Comparison of ENCODE assay signal across 9 cellular contexts in the genomic region with DNA sequence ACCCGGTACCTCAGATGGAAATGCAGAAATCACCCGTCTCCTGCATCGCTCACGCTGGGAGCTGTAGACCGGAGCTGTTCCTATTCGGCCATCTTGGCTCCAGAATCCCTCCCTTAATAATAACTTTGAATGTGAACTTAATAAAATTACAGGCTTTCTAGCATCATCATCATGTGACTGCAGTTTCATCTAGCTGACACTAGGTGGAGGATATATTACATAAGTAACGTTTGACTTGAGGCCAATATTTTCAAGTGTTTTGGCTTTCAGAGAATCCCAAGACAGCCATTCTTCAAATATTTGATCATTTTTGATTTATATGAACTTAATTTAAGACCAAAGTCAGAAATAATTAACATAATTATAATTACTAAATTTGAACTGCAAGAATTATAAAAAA.
DNase-seq lines count a peak whose midpoint lies in the region; ATAC-seq and TF ChIP-seq lines count a peak whose summit lies in the region.
"Had no signal": no experiment of that assay in that cellular context is flagged by ENCODE, and none has a peak within 500 bp of the region (broad histone marks: within the 10 kb centered on the region; RNA-seq: fewer than 3 reads in every experiment).

No MANE protein-coding gene starts in this region.

- H3K27me3 ChIP-seq in OCI-LY3 (ENCODE audit: low read depth, low read length) (no peaks in the 10 kb centered on the region), MG63 (no peaks in the 10 kb centered on the region)

- no peak overlapping the region for H3K4me2 ChIP-seq in OCI-LY3 (ENCODE audit: low read length)

- DNase-seq in AG20443 (ENCODE audit: low spot score) (peak; percentile 5), HEK293T (ENCODE audit: extremely low spot score) (peak; percentile 18), fibroblast of the aortic adventitia (ENCODE audit: low read depth) (no peak), MG63 (no peak)
- DNase-seq in stimulated activated naive CD8-positive, alpha-beta T cell treated with anti-CD3 and anti-CD28 coated beads, Interleukin-15, Interleukin-2, amounts not matched to agents 100 U/mL and 50 U/mL, for 24 hours: no peak
- no peak for DNase-seq in activated CD4-positive, alpha-beta T cell treated with anti-CD3 and anti-CD28 coated beads, Interleukin-2, amount 50 U/mL, for 48 hours
- DNase-seq: activated CD4-positive, CD25-positive, alpha-beta regulatory T cell treated with anti-CD3 and anti-CD28 coated beads, Interleukin-2, amount 50 U/mL, for 72 hours had no signal

- H2AFZ ChIP-seq in OCI-LY3 (ENCODE audit: low read depth, low read length): no peak overlapping the region

- no peak overlapping the region for H3K27ac ChIP-seq in OCI-LY3 (ENCODE audit: low read length)

- H3K4me3 ChIP-seq in OCI-LY3 (ENCODE audit: low read length) (no peak overlapping the region), fibroblast of the aortic adventitia (ENCODE audit: low read depth, low read length) (no peak overlapping the region), MG63 (no peak overlapping the region)

- H3K4me1 ChIP-seq in OCI-LY3 (ENCODE audit: low read length): no peaks in the 10 kb centered on the region

- no peaks in the 10 kb centered on the region for H4K20me1 ChIP-seq in OCI-LY3 (ENCODE audit: insufficient read depth, low read length)

- CTCF ChIA-PET in HEK293T (lab: Yijun Ruan, JAX): no interaction called here

- POLR2A ChIA-PET in HEK293T (lab: Yijun Ruan, JAX): no interaction called here

- TF ChIP-seq CTCF in OCI-LY3 (IDR thresholded peaks at IDR 0.05; ENCODE audit: low read depth, low read length) (peak; percentile 45), fibroblast of the aortic adventitia (IDR thresholded peaks at IDR 0.05; ENCODE audit: insufficient read depth, low read length) (peak; percentile 15)

- ATAC-seq in stimulated activated naive CD8-positive, alpha-beta T cell treated with anti-CD3 and anti-CD28 coated beads, Interleukin-15, Interleukin-2, amounts not matched to agents 100 U/mL and 50 U/mL, for 24 hours: no peak
- no peak for ATAC-seq in GM18511 (IDR thresholded peaks at IDR 0.05; ENCODE audit: unreplicated experiment)

- no peak overlapping the region for H3K9ac ChIP-seq in OCI-LY3 (ENCODE audit: low read length)

- H3K79me2 ChIP-seq in OCI-LY3 (ENCODE audit: low read length): no peaks in the 10 kb centered on the region

- no peaks in the 10 kb centered on the region for H3K36me3 ChIP-seq in OCI-LY3 (replicated peaks; ENCODE audit: low read depth, low read length)
- H3K36me3 ChIP-seq in MG63: no peaks in the 10 kb centered on the region

- H3K9me3 ChIP-seq in OCI-LY3 (ENCODE audit: insufficient read depth, low read length) (no peaks in the 10 kb centered on the region), MG63 (no peaks in the 10 kb centered on the region)

TF ChIP-seq in HEK293T, 16 proteins besides CTCF, POLR2A, EP300 and RAD21:
- TF ChIP-seq SP1 (IDR thresholded peaks at IDR 0.05) (no peak), ELF4 (IDR thresholded peaks at IDR 0.05) (no peak), FOXK2 (IDR thresholded peaks at IDR 0.05) (no peak), HDGF (IDR thresholded peaks at IDR 0.05; ENCODE audit: borderline replicate concordance) (no peak), FOXM1 (IDR thresholded peaks at IDR 0.05; ENCODE audit: borderline replicate concordance) (no peak), TARDBP (IDR thresholded peaks at IDR 0.05) (no peak), BHLHE40 (IDR thresholded peaks at IDR 0.05; ENCODE audit: borderline replicate concordance) (no peak)

Comparison
In these comparisons a context has a peak if more than half of its experiments do, and no peak if none do; other contexts are left out.
1. DNase-seq: peak in AG20443 (single experiment) and HEK293T (single experiment); none in fibroblast of the aortic adventitia (single experiment), MG63 (single experiment), stimulated activated naive CD8-positive, alpha-beta T cell treated with anti-CD3 and anti-CD28 coated beads, Interleukin-15, Interleukin-2, amounts not matched to agents 100 U/mL and 50 U/mL, for 24 hours (single experiment) and activated CD4-positive, alpha-beta T cell treated with anti-CD3 and anti-CD28 coated beads, Interleukin-2, amount 50 U/mL, for 48 hours (0 of 2).